In genomic region chr6:54291146-54291545, GRCh38 we compare ENCODE assay signal across 9 cellular contexts. TPM values are rescaled to one million over a fixed set of nuclear protein-coding genes. Genes with fewer than 3 reads are reported as not detected.
DNase-seq lines count a peak whose midpoint lies in the region; ATAC-seq and TF ChIP-seq lines count a peak whose summit lies in the region.
"Had no signal": no experiment of that assay in that cellular context is flagged by ENCODE, and none has a peak within 500 bp of the region (broad histone marks: within the 10 kb centered on the region; RNA-seq: fewer than 3 reads in every experiment).

No MANE protein-coding gene starts in this region.

- H3K79me1 ChIP-seq in IMR-90 (ENCODE audit: low read depth in 1 of 2, low read length in 2 of 2): no peaks in the 10 kb centered on the region

- no peak overlapping the region for H3K9ac ChIP-seq in IMR-90 (ENCODE audit: low read depth, low read length)
- H3K9ac ChIP-seq: parathyroid adenoma had no signal

- no peaks in the 10 kb centered on the region for H3K36me3 ChIP-seq in IMR-90 (ENCODE audit: control insufficient read depth, insufficient read depth, low read length)

- peak overlapping the region; percentile 75 for H2BK5ac ChIP-seq in IMR-90 (ENCODE audit: low read depth, low read length, poor library complexity, severe bottlenecking)

- peak overlapping the region; percentile 81; the same call in 1 of the 2 replicates for H3K23ac ChIP-seq in IMR-90 (ENCODE audit: low read depth, low read length)

- peak overlapping the region; percentile 63; the same call in 1 of the 2 replicates for H2AK5ac ChIP-seq in IMR-90 (ENCODE audit: low read depth, low read length)

- intact Hi-C loops in IMR-90 (cut with micrococcal nuclease): no loop called here

- H3K4me2 ChIP-seq in IMR-90 (ENCODE audit: low read depth, low read length): peak overlapping the region; percentile 70; the same call in 1 of the 2 replicates

- H3K36me3 Mint-ChIP-seq in effector memory CD8-positive, alpha-beta T cell (ENCODE audit: insufficient read depth): no peaks in the 10 kb centered on the region

- peaks cover 2% of the 10 kb centered on the region for H3K4me1 ChIP-seq in IMR-90 (ENCODE audit: control insufficient read depth, insufficient read depth, low read length)
- H3K4me1 ChIP-seq: parathyroid adenoma had no signal

- no CpG with 5 or more reads among the region's 2 CpGs for WGBS in IMR-90 (ENCODE audit: extremely low coverage in 2 of 2, insufficient read length in 1 of 2), 2 experiments

- no TSS peak for BruUV-seq in IMR-90 (replicated peaks; lab: Mats Ljungman, UMichigan)

- no peaks in the 10 kb centered on the region for H4K20me1 ChIP-seq in IMR-90 (ENCODE audit: insufficient read depth, low read length)

- no peak for TF ChIP-seq RAD21 in IMR-90 (IDR thresholded peaks at IDR 0.05; ENCODE audit: low read length)

- no peak for TF ChIP-seq POLR2A in IMR-90 (IDR thresholded peaks at IDR 0.05; ENCODE audit: low read depth, low read length)

- peaks cover 29 to 32% of the 10 kb centered on the region in 2 donors for H3K9me3 Mint-ChIP-seq in effector memory CD8-positive, alpha-beta T cell

- no peaks in the 10 kb centered on the region for H3K27me3 ChIP-seq in IMR-90 (ENCODE audit: control insufficient read depth, insufficient read depth, low read length)

- peak overlapping the region; percentile 72; the same call in 1 of the 2 replicates for H4K5ac ChIP-seq in IMR-90 (ENCODE audit: low read depth, low read length)

- H3K4ac ChIP-seq in IMR-90 (ENCODE audit: low read depth, low read length): peak overlapping the region; percentile 86

- dilution Hi-C loops in IMR-90 (cut with HindIII; ENCODE audit: low sequenced_read_pairs, unreplicated experiment): no loop called here

- H2BK20ac ChIP-seq in IMR-90 (ENCODE audit: low read depth, low read length): peak overlapping the region; percentile 93

- no peaks in the 10 kb centered on the region for H3K4me1 Mint-ChIP-seq in effector memory CD8-positive, alpha-beta T cell (ENCODE audit: low read depth in 2 of 2)

- H4K8ac ChIP-seq in IMR-90 (ENCODE audit: low read depth in 2 of 2, low read length in 2 of 2): peak overlapping the region; percentile 76 to 82

- H3K9me1 ChIP-seq in IMR-90 (ENCODE audit: insufficient read depth, low read length): peaks cover 4% of the 10 kb centered on the region; the same call in 1 of the 2 replicates

- peak; percentile 35 for DNase-seq in GM12865 (ENCODE audit: low read depth)
- DNase-seq in IMR-90: peak; percentile 70
- peak; percentile 71 for DNase-seq in fibroblast of peridontal ligament (ENCODE audit: extremely low read depth)
- DNase-seq in GM10266 (ENCODE audit: extremely low spot score): no peak
- DNase-seq in stimulated activated CD4-positive, alpha-beta T cell treated with anti-CD3 and anti-CD28 coated beads, Interleukin-2, amount 100 ng/mL, for 24 hours: no peak
- no peak for DNase-seq in activated effector memory CD4-positive, alpha-beta T cell treated with Interleukin-2 at 50 U/mL for 16 hours
- DNase-seq in effector memory CD8-positive, alpha-beta T cell: no peak

- no peak overlapping the region for H3K27ac ChIP-seq in IMR-90 (ENCODE audit: insufficient read depth, low read length)
- H3K27ac ChIP-seq: parathyroid adenoma had no signal

- H3K4me3 ChIP-seq in GM12865 (ENCODE audit: low read depth, low read length) (no peak overlapping the region), IMR-90 (ENCODE audit: insufficient read depth, low read depth, low read length) (no peak overlapping the region)

- POLR2A ChIA-PET in IMR-90 (lab: Charles Lee; ENCODE audit: unreplicated experiment): no interaction called here

- H3K9me3 ChIP-seq in IMR-90 (ENCODE audit: control insufficient read depth, insufficient read depth, low read length): no peaks in the 10 kb centered on the region

- peak; percentile 70 for ATAC-seq in GM21723 (IDR thresholded peaks at IDR 0.05; ENCODE audit: unreplicated experiment)
- ATAC-seq in IMR-90 (ENCODE audit: low read depth): peak; percentile 91
- ATAC-seq in effector memory CD8-positive, alpha-beta T cell (replicated peaks): no peak

- no peak overlapping the region for H3K56ac ChIP-seq in IMR-90 (ENCODE audit: extremely low read depth, insufficient read depth, low read length)

- CTCF ChIA-PET in IMR-90 (lab: Yijun Ruan, JAX): no interaction called here

- no peaks in the 10 kb centered on the region for H3K27me3 Mint-ChIP-seq in effector memory CD8-positive, alpha-beta T cell

- H2AK9ac ChIP-seq in IMR-90 (replicated peaks; ENCODE audit: low read depth, low read length, poor library complexity): no peak overlapping the region

- in situ Hi-C loops in IMR-90 (cut with MboI; ENCODE audit: low sequenced_read_pairs): no loop called here

- no peak overlapping the region for H3K27ac Mint-ChIP-seq in effector memory CD8-positive, alpha-beta T cell

- TF ChIP-seq CTCF in GM12865 (IDR thresholded peaks at IDR 0.05; ENCODE audit: insufficient read depth, low read depth, low read length, missing control alignments) (no peak), IMR-90 (conservative IDR thresholded peaks at IDR 0.05; ENCODE audit: low read depth, low read length) (no peak), GM10266 (IDR thresholded peaks at IDR 0.05; ENCODE audit: control insufficient read depth, insufficient read depth, low read depth, missing control alignments) (no peak)

- peak overlapping the region; percentile 60 for H2BK15ac ChIP-seq in IMR-90 (ENCODE audit: low read depth, low read length)

- peak overlapping the region; percentile 83 for H2AFZ ChIP-seq in IMR-90 (replicated peaks; ENCODE audit: low read length, poor library complexity)
- H2AFZ ChIP-seq: parathyroid adenoma had no signal

- peak overlapping the region; percentile 95 for H2BK120ac ChIP-seq in IMR-90 (ENCODE audit: low read depth, low read length)

- peak overlapping the region; percentile 92 for H3K14ac ChIP-seq in IMR-90 (replicated peaks; ENCODE audit: low read depth, low read length)

- H3K18ac ChIP-seq in IMR-90 (ENCODE audit: low read depth, low read length): peak overlapping the region; percentile 71; the same call in 1 of the 2 replicates

- H3K4me3 Mint-ChIP-seq in effector memory CD8-positive, alpha-beta T cell: no peak overlapping the region

- peak overlapping the region; percentile 54; the same call in 1 of the 2 replicates for H4K91ac ChIP-seq in IMR-90 (ENCODE audit: insufficient read depth, low read depth, low read length)

TF ChIP-seq in IMR-90, 13 proteins besides CTCF, POLR2A, EP300 and RAD21:
- TF ChIP-seq CEBPB (IDR thresholded peaks at IDR 0.05; ENCODE audit: low read depth, low read length): no peak
- no peak for TF ChIP-seq RFX5 (IDR thresholded peaks at IDR 0.05; ENCODE audit: low read depth, low read length)
- no peak for TF ChIP-seq USF2 (IDR thresholded peaks at IDR 0.05; ENCODE audit: low read depth, low read length)
- TF ChIP-seq CHD1 (IDR thresholded peaks at IDR 0.05; ENCODE audit: low read depth, low read length): no peak
- TF ChIP-seq FOS (IDR thresholded peaks at IDR 0.05; ENCODE audit: low read depth, low read length): no peak
- no peak for TF ChIP-seq RCOR1 (IDR thresholded peaks at IDR 0.05; ENCODE audit: insufficient replicate concordance, low read length)
- TF ChIP-seq NFE2L2 (IDR thresholded peaks at IDR 0.05; ENCODE audit: low read depth, low read length): no peak
- TF ChIP-seq ELK1 (IDR thresholded peaks at IDR 0.05; ENCODE audit: borderline replicate concordance, low read depth, low read length): no peak
- no peak for TF ChIP-seq SMC3 (IDR thresholded peaks at IDR 0.05; ENCODE audit: low read depth, low read length)
TF ChIP-seq in IMR-90: peak in this region for 0.

RNA-seq across cellular contexts. Expression of gene TINAG, which starts 17.1 kb away (rescaled TPM):
- not detected in 2 replicates for total RNA-seq in IMR-90 (2012; rRNA removed)
- polyA plus RNA-seq in IMR-90 (2012; rRNA removed): not detected in 2 replicates
- polyA plus RNA-seq in IMR-90 (2012; cell fraction: cytosol; rRNA removed): not detected in 2 replicates
- polyA plus RNA-seq in IMR-90 (2012; cell fraction: nucleus; rRNA removed; ENCODE audit: low replicate concordance): not detected in 2 replicates

Comparison
In these comparisons a context has a peak if more than half of its experiments do, and no peak if none do; other contexts are left out.
1. DNase-seq: peak in GM12865 (single experiment), IMR-90 (single experiment) and fibroblast of peridontal ligament (single experiment); none in GM10266 (single experiment), stimulated activated CD4-positive, alpha-beta T cell treated with anti-CD3 and anti-CD28 coated beads, Interleukin-2, amount 100 ng/mL, for 24 hours (0 of 2), activated effector memory CD4-positive, alpha-beta T cell treated with Interleukin-2 at 50 U/mL for 16 hours (single experiment) and effector memory CD8-positive, alpha-beta T cell (0 of 3).